Comparison of ENCODE assay signal across 22 cellular contexts in the genomic region with DNA sequence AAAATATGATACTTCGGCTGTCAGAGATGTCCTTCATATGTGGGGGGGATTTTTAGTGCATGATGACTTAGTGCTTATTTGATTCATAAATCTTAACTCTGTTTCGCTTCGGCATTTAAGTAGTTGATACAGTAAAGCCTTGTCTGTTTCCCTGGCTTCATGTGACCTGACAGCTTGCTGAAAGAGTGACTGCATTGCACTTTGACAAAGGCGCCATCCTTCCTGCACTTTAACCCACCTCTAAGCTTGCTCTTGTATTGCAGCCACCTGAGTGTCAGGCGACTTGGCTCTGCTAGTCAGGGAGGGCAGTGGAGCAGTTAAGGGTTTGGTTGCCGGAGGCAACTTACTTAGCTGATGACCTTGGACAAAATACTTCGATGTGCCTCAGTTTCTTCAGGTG.
DNase-seq lines count a peak whose midpoint lies in the region; ATAC-seq and TF ChIP-seq lines count a peak whose summit lies in the region.
"Had no signal": no experiment of that assay in that cellular context is flagged by ENCODE, and none has a peak within 500 bp of the region (broad histone marks: within the 10 kb centered on the region; RNA-seq: fewer than 3 reads in every experiment).

No MANE protein-coding gene starts in this region.

- peaks cover 7% of the 10 kb centered on the region for H3K9me3 Mint-ChIP-seq in nephron
- H3K9me3 Mint-ChIP-seq: IgD-negative memory B cell had no signal

- H3K27me3 ChIP-seq in stomach smooth muscle (ENCODE audit: control insufficient read depth in 1 of 2, insufficient read depth in 2 of 2, low read length in 2 of 2): no peaks in the 10 kb centered on the region

- H3K27me3 Mint-ChIP-seq in nephron (ENCODE audit: low read depth): peaks cover 8% of the 10 kb centered on the region
- H3K27me3 Mint-ChIP-seq: IgD-negative memory B cell had no signal

- H3K9ac ChIP-seq in stomach smooth muscle (ENCODE audit: low read length in 2 of 2): no peak overlapping the region
- H3K9ac ChIP-seq: KMS-11 had no signal

- H3K27ac Mint-ChIP-seq in nephron: peak overlapping the region; percentile 53 to 87 (median 86)

- H3K27ac ChIP-seq in stomach smooth muscle (ENCODE audit: low read length): peak overlapping the region; percentile 90
- H3K27ac ChIP-seq: KMS-11, PC-9 had no signal

- H3K36me3 Mint-ChIP-seq in nephron (ENCODE audit: low read depth): peaks cover 65% of the 10 kb centered on the region

- no peak for TF ChIP-seq CTCF in nephron (IDR thresholded peaks at IDR 0.05; ENCODE audit: unreplicated experiment in 3 of 3)

- H3K4me3 ChIP-seq in stomach smooth muscle (ENCODE audit: low read length in 2 of 2): no peak overlapping the region
- H3K4me3 ChIP-seq: PC-9 had no signal

- no peaks in the 10 kb centered on the region for H3K9me3 ChIP-seq in stomach smooth muscle (ENCODE audit: control insufficient read depth in 2 of 2, low read length in 2 of 2)

- ATAC-seq in left ventricle myocardium superior (peak; percentile 47), HG02884 (IDR thresholded peaks at IDR 0.05; ENCODE audit: unreplicated experiment) (no peak)
- ATAC-seq: HCT116, Right ventricle myocardium inferior had no signal

- H3K36me3 ChIP-seq in stomach smooth muscle (ENCODE audit: control insufficient read depth in 2 of 2, insufficient read depth in 2 of 2, low read length in 2 of 2): peaks cover 21 to 32% of the 10 kb centered on the region in 2 donors

- intact Hi-C loops in left ventricle myocardium superior (cut with micrococcal nuclease) (no loop called here), cardiac septum (cut with DNase I) (loop anchor here (10.0 kb wide), 1 partner anchor 421 kb away; no protein-coding TSS in a partner anchor)

- DNase-seq in left ventricle myocardium superior (no peak), cardiac septum (ENCODE audit: low spot score) (no peak), DMS 273 treated with DMSO at 0.1 percent for 48 hours (lab: John Stamatoyannopoulos, UW) (no peak)
- DNase-seq in activated effector memory CD4-positive, alpha-beta T cell treated with anti-CD3 and anti-CD28 coated beads, Interleukin-2, amount 50 U/mL, for 16 hours: no peak
- DNase-seq: 8988T, ACHN, Calu3, DMS153, DND-41, MM.1S, NCI-H2029, NCI-H446 treated with DMSO at 0.1 percent for 48 hours, NCI-H526, NCI-H82, PC-9 had no signal

- peaks cover 38% of the 10 kb centered on the region for H3K4me1 ChIP-seq in stomach smooth muscle (ENCODE audit: control insufficient read depth, insufficient read depth, low read length)

- H3K4me3 Mint-ChIP-seq in nephron: no peak overlapping the region
- H3K4me3 Mint-ChIP-seq: IgD-negative memory B cell had no signal

- H3K4me1 Mint-ChIP-seq in nephron: peaks cover 28% of the 10 kb centered on the region
